Comparison of ENCODE assay signal across 19 cellular contexts in the genomic region with DNA sequence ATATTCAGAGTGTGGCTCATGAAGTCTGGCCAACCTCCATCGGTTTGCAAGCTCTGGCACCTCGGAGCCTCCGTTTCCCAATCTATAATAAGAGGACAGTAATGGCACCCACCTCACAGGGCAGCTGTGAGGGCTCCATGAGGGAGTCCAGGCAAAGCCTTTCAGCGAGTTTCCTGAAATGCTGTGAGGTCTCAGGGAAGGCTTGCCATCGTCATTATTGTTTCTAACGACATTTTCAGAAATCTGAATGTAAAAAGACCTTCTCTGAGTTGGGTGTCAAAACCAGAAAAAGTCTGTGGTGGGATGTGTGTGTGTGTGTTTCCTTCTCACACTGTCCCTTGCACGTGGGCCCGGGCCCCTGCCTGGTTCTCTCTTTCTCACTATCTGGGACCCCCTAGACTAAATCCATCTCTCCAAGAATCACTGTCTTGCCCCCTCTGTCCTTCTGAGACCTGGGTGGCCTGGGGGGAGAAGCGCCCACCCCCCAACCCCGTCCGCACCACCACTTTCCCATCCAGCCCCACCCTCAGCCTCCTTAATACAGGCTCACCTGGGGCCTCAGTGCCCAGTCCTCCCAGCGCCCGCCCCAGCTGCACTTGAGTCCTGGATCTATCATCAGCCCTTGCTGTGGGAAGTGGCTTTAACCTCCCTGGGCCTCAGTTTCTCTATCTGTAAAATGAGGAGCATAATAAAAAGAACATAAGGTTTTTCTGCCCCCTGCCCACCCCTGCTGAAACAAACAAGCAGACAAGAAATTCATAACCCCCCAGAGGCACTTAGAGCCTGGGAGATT.
"Had no signal": no experiment of that assay in that cellular context is flagged by ENCODE, and none has a peak within 500 bp of the region (broad histone marks: within the 10 kb centered on the region; RNA-seq: fewer than 3 reads in every experiment).

No MANE protein-coding gene starts in this region.

- H3K36me3 ChIP-seq: ascending aorta, breast epithelium, esophagus squamous epithelium, sigmoid colon, upper lobe of right lung had no signal

- H3K4me3 ChIP-seq: ascending aorta, breast epithelium, esophagus squamous epithelium, sigmoid colon, testis, upper lobe of right lung had no signal

- H3K36me3 Mint-ChIP-seq: stimulated activated effector memory CD8-positive, alpha-beta T cell treated with anti-CD3 and anti-CD28 coated beads, Interleukin-12 subunit alpha, Interleukin-12 subunit beta, amount 100 ng/mL, for 72 hours had no signal

- H3K27ac Mint-ChIP-seq: activated CD4-positive, alpha-beta memory T cell treated with anti-CD3 and anti-CD28 coated beads, Interleukin-2, amount 10 ng/mL, durations not matched to agents 7 days and 5 days; activated CD4-positive, alpha-beta T cell treated with anti-CD3 and anti-CD28 coated beads for 36 hours; activated T-cell treated with anti-CD3 and anti-CD28 coated beads, Interleukin-2, amount 50 U/mL, for 24 hours; activated T-helper 2 cell treated with anti-CD3 and anti-CD28 coated beads, Interferon-gamma antibody, Interleukin-2, Interleukin-4, amounts not matched to agents 10 μg/mL and 5 μg/mL and 100 μg/mL, durations not matched to agents 14 hours and 24 hours and 36 hours; stimulated activated effector memory CD8-positive, alpha-beta T cell treated with anti-CD3 and anti-CD28 coated beads, Interleukin-12 subunit alpha, Interleukin-12 subunit beta, amount 100 ng/mL, for 72 hours; T-helper 2 cell treated with Interferon-gamma antibody and Interleukin-4, amounts not matched to agents 5 μg/mL and 100 μg/mL, for 36 hours had no signal

- H3K9me3 Mint-ChIP-seq: activated T-cell treated with anti-CD3 and anti-CD28 coated beads, Interleukin-2, amount 50 U/mL, for 24 hours; activated T-helper 2 cell treated with anti-CD3 and anti-CD28 coated beads, Interferon-gamma antibody, Interleukin-2, Interleukin-4, amounts not matched to agents 10 μg/mL and 5 μg/mL and 100 μg/mL, durations not matched to agents 14 hours and 24 hours and 36 hours; stimulated activated effector memory CD8-positive, alpha-beta T cell treated with anti-CD3 and anti-CD28 coated beads, Interleukin-12 subunit alpha, Interleukin-12 subunit beta, amount 100 ng/mL, for 72 hours; T-helper 2 cell treated with Interferon-gamma antibody and Interleukin-4, amounts not matched to agents 5 μg/mL and 100 μg/mL, for 36 hours had no signal

- ATAC-seq: activated CD4-positive, alpha-beta T cell treated with anti-CD3 and anti-CD28 coated beads for 36 hours; stimulated activated effector memory CD8-positive, alpha-beta T cell treated with anti-CD3 and anti-CD28 coated beads, Interleukin-12 subunit alpha, Interleukin-12 subunit beta, amount 100 ng/mL, for 72 hours; upper lobe of right lung had no signal

- H3K27ac ChIP-seq: breast epithelium, esophagus squamous epithelium, sigmoid colon, testis, upper lobe of right lung had no signal

- H3K4me3 Mint-ChIP-seq: activated CD4-positive, alpha-beta memory T cell treated with anti-CD3 and anti-CD28 coated beads, Interleukin-2, amount 10 ng/mL, durations not matched to agents 7 days and 5 days; activated CD4-positive, alpha-beta T cell treated with anti-CD3 and anti-CD28 coated beads for 36 hours; activated T-cell treated with anti-CD3 and anti-CD28 coated beads, Interleukin-2, amount 50 U/mL, for 24 hours; stimulated activated effector memory CD8-positive, alpha-beta T cell treated with anti-CD3 and anti-CD28 coated beads, Interleukin-12 subunit alpha, Interleukin-12 subunit beta, amount 100 ng/mL, for 72 hours; T-helper 2 cell treated with Interferon-gamma antibody and Interleukin-4, amounts not matched to agents 5 μg/mL and 100 μg/mL, for 36 hours had no signal

- DNase-seq: activated CD4-positive, alpha-beta memory T cell treated with anti-CD3 and anti-CD28 coated beads, Interleukin-2, amount 10 ng/mL, durations not matched to agents 7 days and 5 days; activated CD4-positive, alpha-beta T cell treated with anti-CD3 and anti-CD28 coated beads for 36 hours; activated naive CD4-positive, alpha-beta T cell treated with Interleukin-2 at 50 U/mL for 16 hours; activated T-cell treated with anti-CD3 and anti-CD28 coated beads, Interleukin-2, amount 50 U/mL, for 24 hours; cerebellar nuclear complex; cortex of kidney; effector CD8-positive, alpha-beta T cell; esophagus squamous epithelium; hippocampal formation; midbrain; sigmoid colon; stimulated activated CD4-positive, alpha-beta T cell treated with anti-CD3 and anti-CD28 coated beads, Interleukin-4, amount 100 ng/mL, for 24 hours; testis; upper lobe of right lung had no signal

- H3K9me3 ChIP-seq: ascending aorta, breast epithelium, esophagus squamous epithelium, sigmoid colon, testis, upper lobe of right lung had no signal

- H3K27me3 ChIP-seq: ascending aorta, breast epithelium, sigmoid colon, testis, upper lobe of right lung had no signal
